Comparison of ENCODE assay signal across 8 cellular contexts in the genomic region with DNA sequence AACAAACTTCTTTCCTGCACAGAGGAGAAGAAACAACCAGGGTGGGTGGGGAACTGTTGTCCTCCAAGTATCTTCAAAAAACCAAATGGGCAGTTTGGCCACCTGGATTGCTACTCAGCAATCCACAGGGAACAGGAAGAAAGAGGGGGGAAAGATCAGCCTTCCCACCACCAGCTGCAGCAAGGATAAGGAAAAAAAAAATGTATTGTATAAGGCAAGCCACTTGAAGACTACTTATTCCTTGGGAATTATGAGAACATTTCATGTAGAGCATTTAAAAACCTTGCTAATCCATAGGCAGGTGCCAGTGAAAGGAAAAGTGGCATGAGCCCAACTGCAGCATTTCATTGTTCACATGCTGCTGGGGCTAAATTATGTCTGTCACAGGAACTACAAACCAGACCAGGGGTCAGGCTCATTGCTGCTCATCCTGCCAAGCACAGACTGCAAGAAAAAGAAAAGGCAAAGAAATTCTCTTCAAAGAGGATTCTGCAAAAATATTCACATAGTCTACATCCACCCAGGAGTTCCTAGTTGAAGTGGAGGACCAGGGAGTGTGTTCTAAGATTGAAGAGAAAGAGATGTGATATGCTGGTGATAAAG. TPM values are rescaled to one million over a fixed set of nuclear protein-coding genes. Genes with fewer than 3 reads are reported as not detected.
DNase-seq lines count a peak whose midpoint lies in the region; FAIRE-seq and TF ChIP-seq lines count a peak whose summit lies in the region.

No MANE protein-coding gene starts in this region.

- H3K9me3 Mint-ChIP-seq in Calu3 (ENCODE audit: low read depth, unreplicated experiment): no peaks in the 10 kb centered on the region

- peaks cover 17% of the 10 kb centered on the region for H3K36me3 ChIP-seq in SK-N-MC (ENCODE audit: insufficient read depth, low read length)
- no peaks in the 10 kb centered on the region for H3K36me3 ChIP-seq in small intestine (ENCODE audit: control insufficient read depth in 2 of 2, insufficient read depth in 2 of 2, low read length in 2 of 2)

- H3K36me3 Mint-ChIP-seq in Calu3 (ENCODE audit: insufficient read depth, unreplicated experiment): no peaks in the 10 kb centered on the region

- no peak overlapping the region for H3K27ac ChIP-seq in SK-N-MC
- peak overlapping the region; percentile 4 for H3K27ac ChIP-seq in layer of hippocampus (ENCODE audit: low read depth, low read length)
- H3K27ac ChIP-seq in small intestine (ENCODE audit: low read depth in 1 of 2, low read length in 1 of 2): no peak overlapping the region

- H3K4me1 ChIP-seq in small intestine (ENCODE audit: control insufficient read depth in 2 of 2, insufficient read depth in 1 of 2, low read depth in 1 of 2, low read length in 1 of 2): peaks cover 8 to 24% of the 10 kb centered on the region in 2 donors

- H3K27ac Mint-ChIP-seq in Calu3 (ENCODE audit: unreplicated experiment): no peak overlapping the region

- H3K4me3 Mint-ChIP-seq in Calu3 (ENCODE audit: low read depth, unreplicated experiment): peak overlapping the region; percentile 12

- H3K9me3 ChIP-seq in SK-N-MC (ENCODE audit: low read depth, low read length): no peaks in the 10 kb centered on the region
- no peaks in the 10 kb centered on the region for H3K9me3 ChIP-seq in small intestine (ENCODE audit: control insufficient read depth, low read depth)

- DNase-seq in A172 (ENCODE audit: low spot score) (peak; percentile 20), Calu3 (no peak), SK-N-MC (ENCODE audit: low read depth, low spot score) (no peak), dedifferentiated amniotic fluid mesenchymal stem cell (ENCODE audit: extremely low spot score) (no peak), GM12892 (ENCODE audit: insufficient read length) (no peak), NCI-H128 (lab: John Stamatoyannopoulos, UW; ENCODE audit: unreplicated experiment) (no peak), small intestine (no peak)

- intact Hi-C loops in Calu3 (cut with micrococcal nuclease; ENCODE audit: unreplicated experiment): loop anchor here (5.0 kb wide), 2 partner anchors 88 to 162 kb away; a partner anchor contains a TSS

- no peaks in the 10 kb centered on the region for H3K27me3 Mint-ChIP-seq in Calu3 (ENCODE audit: unreplicated experiment)

- no peak for TF ChIP-seq POLR2A in GM12892 (IDR thresholded peaks at IDR 0.05; ENCODE audit: low read depth, low read length)

- H3K4me3 ChIP-seq in SK-N-MC: peak overlapping the region; percentile 93; the same call in 1 of the 2 replicates
- H3K4me3 ChIP-seq in small intestine (ENCODE audit: low read depth in 1 of 2, low read length in 2 of 2): peak overlapping the region in 1 of 2 donors; percentile 32

- CTCF ChIA-PET in Calu3 (lab: Charles Lee): no interaction called here

- TF ChIP-seq CTCF in Calu3 (IDR thresholded peaks at IDR 0.05; ENCODE audit: unreplicated experiment): no peak

- no TSS peak for BruUV-seq in Calu3 (replicated peaks; lab: Mats Ljungman, UMichigan)

- no peak overlapping the region for H3K9ac ChIP-seq in SK-N-MC (ENCODE audit: insufficient read length)

- no peaks in the 10 kb centered on the region for H3K4me1 Mint-ChIP-seq in Calu3 (ENCODE audit: low read depth, unreplicated experiment)

- FAIRE-seq in GM12892 (lab: Jason Lieb, UNC) (no peak), small intestine (lab: Jason Lieb, UNC) (no peak)

- H3K27me3 ChIP-seq in layer of hippocampus (ENCODE audit: control insufficient read depth, insufficient read depth, low read length) (no peaks in the 10 kb centered on the region), small intestine (ENCODE audit: control insufficient read depth in 2 of 2, insufficient read depth in 2 of 2, low read length in 2 of 2) (no peaks in the 10 kb centered on the region)

RNA-seq across cellular contexts. Expression of a gene that starts 2.2 kb away (rescaled TPM):
- total RNA-seq in A172 (2014; rRNA removed; shearing (Covaris generic)): 24.7 and 26.8 TPM in 2 replicates
- 1.5 and 2.2 TPM in 2 replicates for total RNA-seq in Calu3 (2022)
- polyA plus RNA-seq in GM12892 (2012; ENCODE audit: missing spikeins): 14.6 TPM
- 10 to 100 TPM in 2 of 3 donors, 1 to 10 TPM in 1; 3.2 to 15.9 (median 13.0) TPM for polyA plus RNA-seq in small intestine
